Comparison of ENCODE assay signal across 8 cellular contexts in the genomic region with DNA sequence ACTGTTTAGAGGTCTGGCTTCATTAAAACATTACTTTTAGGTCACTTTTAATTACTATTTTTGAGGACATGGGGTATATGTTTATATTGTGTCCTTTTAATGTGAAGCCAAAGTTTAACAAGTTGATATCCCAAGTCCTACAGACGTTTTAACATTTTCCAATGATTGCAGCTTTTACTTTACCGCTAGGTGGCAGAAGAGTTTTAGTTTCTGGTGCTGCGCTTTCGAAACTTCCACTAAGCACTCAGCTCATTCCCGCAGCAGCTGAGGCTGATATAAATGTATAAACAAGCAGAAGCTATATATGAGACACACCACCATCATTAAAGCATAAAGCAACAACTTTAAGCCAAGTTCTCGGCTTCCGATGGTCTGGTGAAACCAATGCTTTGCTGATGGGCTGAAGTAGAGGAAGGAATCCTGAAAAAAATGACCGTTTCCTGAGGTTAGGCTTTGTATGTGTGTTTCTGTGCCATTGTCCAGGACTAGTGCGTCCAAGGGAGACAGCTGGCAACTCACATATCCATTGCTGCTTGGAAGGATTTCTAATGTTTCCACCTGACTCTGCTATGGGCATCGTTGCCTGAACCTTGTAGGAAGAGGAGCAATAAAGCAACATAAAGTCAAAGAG.
DNase-seq lines count a peak whose midpoint lies in the region; ATAC-seq lines count a peak whose summit lies in the region.

No MANE protein-coding gene starts in this region.

- H3K4me1 Mint-ChIP-seq in activated naive CD4-positive, alpha-beta T cell treated with anti-CD3 and anti-CD28 coated beads, Interleukin-2, amount 10 ng/mL, durations not matched to agents 7 days and 5 days: no peaks in the 10 kb centered on the region

- H3K36me3 Mint-ChIP-seq in activated naive CD4-positive, alpha-beta T cell treated with anti-CD3 and anti-CD28 coated beads, Interleukin-2, amount 10 ng/mL, durations not matched to agents 7 days and 5 days: no peaks in the 10 kb centered on the region

- H3K9me3 ChIP-seq in neuron (ENCODE audit: low read length): no peaks in the 10 kb centered on the region

- CTCF ChIA-PET in activated naive CD4-positive, alpha-beta T cell treated with anti-CD3 and anti-CD28 coated beads, Interleukin-2, amount 10 ng/mL, durations not matched to agents 7 days and 5 days (lab: Charles Lee): interaction anchor here (1.4 kb wide), 1 partner anchor 532 kb away, joined by 4 read pairs; no protein-coding TSS in a partner anchor

- no peaks in the 10 kb centered on the region for H3K36me3 ChIP-seq in neuron (ENCODE audit: insufficient read depth, low read length)

- H2AFZ ChIP-seq in neuron (ENCODE audit: low read depth, low read length): peak overlapping the region; percentile 90

- peak; percentile 30 for DNase-seq in activated naive CD4-positive, alpha-beta T cell treated with anti-CD3 and anti-CD28 coated beads, Interleukin-2, amount 10 ng/mL, durations not matched to agents 7 days and 5 days
- DNase-seq in activated naive CD4-positive, alpha-beta T cell treated with Interleukin-2 at 50 U/mL for 16 hours: no peak
- DNase-seq in NCI-H1436 (lab: John Stamatoyannopoulos, UW): peak; percentile 45
- DNase-seq in SKM-1 (lab: John Stamatoyannopoulos, UW; ENCODE audit: unreplicated experiment): peak; percentile 64
- DNase-seq in fibroblast of peridontal ligament (ENCODE audit: extremely low read depth): peak; percentile 40
- no peak for DNase-seq in germinal center (ENCODE audit: low spot score)

- no peaks in the 10 kb centered on the region for H3K27me3 ChIP-seq in neuron (ENCODE audit: insufficient read depth, low read length)

- no peaks in the 10 kb centered on the region for H3K9me3 Mint-ChIP-seq in activated naive CD4-positive, alpha-beta T cell treated with anti-CD3 and anti-CD28 coated beads, Interleukin-2, amount 10 ng/mL, durations not matched to agents 7 days and 5 days

- peak; percentile 88 for ATAC-seq in HG02759 (IDR thresholded peaks at IDR 0.05; ENCODE audit: unreplicated experiment)

- peaks cover 18% of the 10 kb centered on the region for H3K4me1 ChIP-seq in neuron (ENCODE audit: insufficient read depth, low read length)

- H3K4me3 ChIP-seq in neuron (ENCODE audit: low read length): peak overlapping the region; percentile 46

- H3K27ac Mint-ChIP-seq in activated naive CD4-positive, alpha-beta T cell treated with anti-CD3 and anti-CD28 coated beads, Interleukin-2, amount 10 ng/mL, durations not matched to agents 7 days and 5 days: no peak overlapping the region

- no peaks in the 10 kb centered on the region for H3K27me3 Mint-ChIP-seq in activated naive CD4-positive, alpha-beta T cell treated with anti-CD3 and anti-CD28 coated beads, Interleukin-2, amount 10 ng/mL, durations not matched to agents 7 days and 5 days

- H3K4me3 Mint-ChIP-seq in activated naive CD4-positive, alpha-beta T cell treated with anti-CD3 and anti-CD28 coated beads, Interleukin-2, amount 10 ng/mL, durations not matched to agents 7 days and 5 days: no peak overlapping the region

Comparison
In these comparisons a context has a peak if more than half of its experiments do, and no peak if none do; other contexts are left out.
1. DNase-seq: peak in activated naive CD4-positive, alpha-beta T cell treated with anti-CD3 and anti-CD28 coated beads, Interleukin-2, amount 10 ng/mL, durations not matched to agents 7 days and 5 days (single experiment), NCI-H1436 (single experiment), SKM-1 (single experiment) and fibroblast of peridontal ligament (single experiment); none in activated naive CD4-positive, alpha-beta T cell treated with Interleukin-2 at 50 U/mL for 16 hours (single experiment) and germinal center (single experiment).